8 cellular contexts compared by ENCODE assay signal in genomic region chr1:156445789-156446263, GRCh38. TPM values are rescaled to one million over a fixed set of nuclear protein-coding genes. Genes with fewer than 3 reads are reported as not detected.
DNase-seq lines count a peak whose midpoint lies in the region; ATAC-seq and TF ChIP-seq lines count a peak whose summit lies in the region.

No MANE protein-coding gene starts in this region.

- no peak overlapping the region for H3K4me3 ChIP-seq in HCT116 (replicated peaks in 1 of 2; ENCODE audit: low read depth in 1 of 2, low read length in 2 of 2)

- POLR2A ChIA-PET in HCT116 (lab: Charles Lee): interaction anchor here (0.8 to 2.3 kb wide), 4 partner anchors 11 to 87 kb away, joined by 4 to 25 read pairs (median 4); no protein-coding TSS in a partner anchor

- H4K20me1 ChIP-seq in HCT116 (ENCODE audit: insufficient read depth): no peaks in the 10 kb centered on the region

- no peaks in the 10 kb centered on the region for H3K36me3 ChIP-seq in HCT116 (ENCODE audit: control insufficient read depth in 1 of 2, insufficient read depth in 2 of 2, low read length in 2 of 2)

- RAD21 ChIA-PET in HCT116 (lab: Charles Lee; ENCODE audit: low non-redundant PET in 1 of 2, low total read pairs in 2 of 2, uncharacterized antibody in 2 of 2, unreplicated experiment in 2 of 2): interaction anchor here (0.6 to 2.0 kb wide), 9 partner anchors 8 to 138 kb away, joined by 3 to 51 read pairs (median 4); partner anchors contain the start of gene MEF2D (in 1 of the 2)

- CTCF ChIA-PET in HCT116 (lab: Charles Lee): interaction anchor here (0.6 to 6.5 kb wide), 26 partner anchors 9 to 638 kb away, joined by 3 to 322 read pairs (median 5); partner anchors contain the start of genes MEF2D and SLC25A44

- H3K9ac ChIP-seq in HCT116 (ENCODE audit: low read length): no peak overlapping the region

- peak; percentile 32 for TF ChIP-seq POLR2A in HCT116 (IDR thresholded peaks at IDR 0.05; ENCODE audit: borderline replicate concordance, extremely low read depth, insufficient read depth, insufficient read length)

- H3K9me2 ChIP-seq in HCT116 (ENCODE audit: insufficient read depth): no peaks in the 10 kb centered on the region

- H3K79me2 ChIP-seq in HCT116 (ENCODE audit: insufficient read depth, low read length): no peaks in the 10 kb centered on the region

- H3K4me2 ChIP-seq in HCT116 (ENCODE audit: low read length): peak overlapping the region; percentile 50

- H3K9me3 ChIP-seq in HCT116 (ENCODE audit: control insufficient read depth in 1 of 2, insufficient read depth in 1 of 2, low read depth in 1 of 2, low read length in 2 of 2): no peaks in the 10 kb centered on the region

- BruUV-seq in HCT116 (replicated peaks; lab: Mats Ljungman, UMichigan): no TSS peak

- H3K4me1 ChIP-seq in HCT116 (ENCODE audit: control insufficient read depth in 1 of 2, insufficient read depth in 2 of 2, low read length in 2 of 2): peaks cover 5 to 18% of the 10 kb centered on the region in 2 experiments; a peak in 3 of 4 replicates

- ATAC-seq in HCT116 (peak; percentile 97), HG03159 (IDR thresholded peaks at IDR 0.05; ENCODE audit: unreplicated experiment) (no peak)

- DNase-seq in AG20443 (ENCODE audit: low spot score): peak; percentile 88
- DNase-seq in HCT116 (ENCODE audit: low read depth, low spot score): peak; percentile 81
- peak; percentile 80 for DNase-seq in NCI-H446 treated with DMSO at 0.1 percent for 48 hours (lab: John Stamatoyannopoulos, UW)
- DNase-seq in activated CD4-positive, CD25-positive, alpha-beta regulatory T cell treated with anti-CD3 and anti-CD28 coated beads, Interleukin-2, amount 50 U/mL, for 72 hours: peak; percentile 81
- peak in 57 of 61 donors; percentile 25 to 84 (median 70) for DNase-seq in caudate nucleus (lab: John Stamatoyannopoulos, UW)
- DNase-seq in kidney tubule cell (ENCODE audit: low spot score): peak; percentile 86
- DNase-seq in stimulated activated CD4-positive, alpha-beta T cell treated with anti-CD3 and anti-CD28 coated beads, Interleukin-2, amount 100 ng/mL, for 48 hours: peak; percentile 78 to 79

- H3K27ac ChIP-seq in HCT116 (ENCODE audit: low read depth, low read length) (peak overlapping the region; percentile 15; the same call in 1 of the 2 replicates), caudate nucleus (ENCODE audit: low read depth, low read length) (no peak overlapping the region)

- H3K27me3 ChIP-seq in HCT116 (ENCODE audit: insufficient read depth, low read length): no peaks in the 10 kb centered on the region

- intact Hi-C loops in HCT116 (cut with micrococcal nuclease): loop anchor here (1.0 to 10.0 kb wide), 3 partner anchors 89 to 301 kb away; no protein-coding TSS in a partner anchor

- peak; percentile 99 for TF ChIP-seq RAD21 in HCT116 (IDR thresholded peaks at IDR 0.05; ENCODE audit: low read depth)

- peak; percentile 91 to 97 (median 97) for TF ChIP-seq CTCF in HCT116 (IDR thresholded peaks at IDR 0.05 in 2 of 3, conservative IDR thresholded peaks at IDR 0.05 in 1 of 3; ENCODE audit: borderline replicate concordance in 1 of 3, insufficient read depth in 1 of 3, low read depth in 2 of 3, low read length in 2 of 3)

- peak overlapping the region; percentile 34 for H2AFZ ChIP-seq in HCT116 (ENCODE audit: low read depth, low read length, poor library complexity, severe bottlenecking)

TF ChIP-seq in HCT116, 20 proteins besides CTCF, POLR2A, EP300 and RAD21:
- peak; percentile 71 for TF ChIP-seq YY1 (IDR thresholded peaks at IDR 0.05; ENCODE audit: extremely low read depth, insufficient replicate concordance, low read depth, low read length)
- no peak for TF ChIP-seq JUND (IDR thresholded peaks at IDR 0.05)
- no peak for TF ChIP-seq CEBPB (IDR thresholded peaks at IDR 0.05; ENCODE audit: low read depth)
- TF ChIP-seq, protein P1, sequence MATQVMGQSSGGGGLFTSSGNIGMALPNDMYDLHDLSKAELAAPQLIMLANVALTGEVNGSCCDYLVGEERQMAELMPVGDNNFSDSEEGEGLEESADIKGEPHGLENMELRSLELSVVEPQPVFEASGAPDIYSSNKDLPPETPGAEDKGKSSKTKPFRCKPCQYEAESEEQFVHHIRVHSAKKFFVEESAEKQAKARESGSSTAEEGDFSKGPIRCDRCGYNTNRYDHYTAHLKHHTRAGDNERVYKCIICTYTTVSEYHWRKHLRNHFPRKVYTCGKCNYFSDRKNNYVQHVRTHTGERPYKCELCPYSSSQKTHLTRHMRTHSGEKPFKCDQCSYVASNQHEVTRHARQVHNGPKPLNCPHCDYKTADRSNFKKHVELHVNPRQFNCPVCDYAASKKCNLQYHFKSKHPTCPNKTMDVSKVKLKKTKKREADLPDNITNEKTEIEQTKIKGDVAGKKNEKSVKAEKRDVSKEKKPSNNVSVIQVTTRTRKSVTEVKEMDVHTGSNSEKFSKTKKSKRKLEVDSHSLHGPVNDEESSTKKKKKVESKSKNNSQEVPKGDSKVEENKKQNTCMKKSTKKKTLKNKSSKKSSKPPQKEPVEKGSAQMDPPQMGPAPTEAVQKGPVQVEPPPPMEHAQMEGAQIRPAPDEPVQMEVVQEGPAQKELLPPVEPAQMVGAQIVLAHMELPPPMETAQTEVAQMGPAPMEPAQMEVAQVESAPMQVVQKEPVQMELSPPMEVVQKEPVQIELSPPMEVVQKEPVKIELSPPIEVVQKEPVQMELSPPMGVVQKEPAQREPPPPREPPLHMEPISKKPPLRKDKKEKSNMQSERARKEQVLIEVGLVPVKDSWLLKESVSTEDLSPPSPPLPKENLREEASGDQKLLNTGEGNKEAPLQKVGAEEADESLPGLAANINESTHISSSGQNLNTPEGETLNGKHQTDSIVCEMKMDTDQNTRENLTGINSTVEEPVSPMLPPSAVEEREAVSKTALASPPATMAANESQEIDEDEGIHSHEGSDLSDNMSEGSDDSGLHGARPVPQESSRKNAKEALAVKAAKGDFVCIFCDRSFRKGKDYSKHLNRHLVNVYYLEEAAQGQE (IDR thresholded peaks at IDR 0.05; ENCODE audit: low read depth): no peak
- no peak for TF ChIP-seq MAX (IDR thresholded peaks at IDR 0.05)
- no peak for TF ChIP-seq SP1 (IDR thresholded peaks at IDR 0.05; ENCODE audit: low read depth)
- TF ChIP-seq EZH2phosphoT487 (IDR thresholded peaks at IDR 0.05; ENCODE audit: borderline replicate concordance): no peak
- TF ChIP-seq POLR2AphosphoS5 (IDR thresholded peaks at IDR 0.05; ENCODE audit: low read depth, low read length): peak; percentile 22; the same call in 1 of the 2 replicates
- peak; percentile 64; the same call in 1 of the 2 replicates for TF ChIP-seq ELF1 (IDR thresholded peaks at IDR 0.05; ENCODE audit: borderline replicate concordance, low read depth)

RNA-seq across cellular contexts. Expression of gene MEF2D, which starts 54.7 kb away (rescaled TPM):
- total RNA-seq in HCT116 (2021; ENCODE audit: unreplicated experiment): 44.2 TPM
- polyA plus RNA-seq in HCT116 (2012): 39.9 and 55.3 TPM in 2 replicates
